Comparison of ENCODE assay signal across 1 cellular context in genomic region chrX:57136589-57136988, GRCh38. TPM values are rescaled to one million over a fixed set of nuclear protein-coding genes. Genes with fewer than 3 reads are reported as not detected.
"Had no signal": no experiment of that assay in that cellular context is flagged by ENCODE, and none has a peak within 500 bp of the region (broad histone marks: within the 10 kb centered on the region; RNA-seq: fewer than 3 reads in every experiment).

No MANE protein-coding gene starts in this region.

RNA-seq across cellular contexts. Expression of gene SPIN2A, which starts 0.6 kb away (rescaled TPM):
- total RNA-seq: bronchial epithelial cell had no signal
